ENCODE assay signal across 10 cellular contexts in the genomic region with DNA sequence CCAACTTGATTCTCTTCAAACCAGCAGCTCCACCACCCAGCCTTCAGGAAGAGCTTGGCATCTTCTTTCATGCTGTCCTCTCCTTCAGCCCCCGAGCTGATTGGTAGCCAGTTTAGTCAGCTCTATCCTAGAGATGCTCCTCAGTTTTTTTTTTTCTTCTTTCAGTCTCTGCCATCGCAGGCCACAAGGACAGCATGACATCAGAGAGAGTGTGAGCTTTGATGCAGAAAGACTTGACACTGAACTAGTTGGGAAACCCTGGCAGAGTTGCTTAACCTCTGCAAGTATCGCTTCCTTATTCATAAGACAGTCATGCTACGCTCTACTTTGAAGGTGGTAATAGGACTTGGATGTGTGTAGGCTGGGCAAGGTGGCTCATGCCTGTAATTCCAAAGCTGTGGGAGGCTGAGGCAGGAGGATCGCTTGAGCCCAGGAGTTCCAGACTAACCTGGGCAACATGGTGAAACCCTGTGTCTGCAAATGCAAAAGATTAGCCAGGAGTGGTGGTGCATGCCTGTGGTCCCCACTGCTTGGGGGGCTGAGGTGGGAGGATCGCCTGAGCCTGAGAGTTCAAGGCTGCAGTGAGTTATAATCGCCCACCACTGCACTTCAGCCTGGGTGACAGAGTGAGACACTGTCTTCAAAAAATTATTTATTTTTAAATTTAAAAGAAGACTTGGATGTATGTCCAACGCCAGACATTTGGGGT. TPM values are rescaled to one million over a fixed set of nuclear protein-coding genes. Genes with fewer than 3 reads are reported as not detected.
A peak's percentile ranks its signal among the peaks of the same experiment; 100 is the strongest.
DNase-seq lines count a peak whose midpoint lies in the region; ATAC-seq and TF ChIP-seq lines count a peak whose summit lies in the region.
"Had no signal": no experiment of that assay in that cellular context is flagged by ENCODE, and none has a peak within 500 bp of the region (broad histone marks: within the 10 kb centered on the region; RNA-seq: fewer than 3 reads in every experiment).

No MANE protein-coding gene starts in this region.

- peaks cover 23 to 50% (median 32%) of the 10 kb centered on the region in 5 donors for H3K27me3 Mint-ChIP-seq in naive thymus-derived CD4-positive, alpha-beta T cell
- peaks cover 34% of the 10 kb centered on the region for H3K27me3 Mint-ChIP-seq in activated CD8-positive, alpha-beta T cell treated with anti-CD3 and anti-CD28 coated beads for 36 hours

- ATAC-seq in GM18519 (IDR thresholded peaks at IDR 0.05; ENCODE audit: low FRiP score, unreplicated experiment) (peak; percentile 90), HG02588 (IDR thresholded peaks at IDR 0.05; ENCODE audit: unreplicated experiment) (peak; percentile 73)
- ATAC-seq in naive thymus-derived CD4-positive, alpha-beta T cell, result peak; percentile 64
- ATAC-seq in activated CD8-positive, alpha-beta T cell treated with anti-CD3 and anti-CD28 coated beads for 36 hours, result no peak

- H3K27ac Mint-ChIP-seq in naive thymus-derived CD4-positive, alpha-beta T cell, result no peak overlapping the region
- H3K27ac Mint-ChIP-seq in activated CD8-positive, alpha-beta T cell treated with anti-CD3 and anti-CD28 coated beads for 36 hours, result no peak overlapping the region

- no peak overlapping the region for H3K27ac ChIP-seq in naive thymus-derived CD4-positive, alpha-beta T cell (ENCODE audit: low read depth, low read length)

- H3K4me3 ChIP-seq in naive thymus-derived CD4-positive, alpha-beta T cell (ENCODE audit: low read length), result no peak overlapping the region

- CTCF ChIA-PET in naive thymus-derived CD4-positive, alpha-beta T cell (lab: Charles Lee), result no interaction called here
- CTCF ChIA-PET in activated CD8-positive, alpha-beta T cell treated with anti-CD3 and anti-CD28 coated beads for 36 hours (lab: Charles Lee), result interaction anchor here (2.3 kb wide), 1 partner anchor 38 kb away, joined by 6 read pairs; the partner anchor contains the start of gene CD300H

- intact Hi-C loops in naive thymus-derived CD4-positive, alpha-beta T cell (cut with micrococcal nuclease), result no loop called here
- intact Hi-C loops in activated CD8-positive, alpha-beta T cell treated with anti-CD3 and anti-CD28 coated beads for 36 hours (cut with micrococcal nuclease), result no loop called here

- H3K36me3 Mint-ChIP-seq in naive thymus-derived CD4-positive, alpha-beta T cell, result no peaks in the 10 kb centered on the region
- no peaks in the 10 kb centered on the region for H3K36me3 Mint-ChIP-seq in activated CD8-positive, alpha-beta T cell treated with anti-CD3 and anti-CD28 coated beads for 36 hours (ENCODE audit: low read depth)

- DNase-seq in NOMO-1 treated with DMSO at 0.1 percent for 48 hours (lab: John Stamatoyannopoulos, UW; ENCODE audit: unreplicated experiment), result peak; percentile 99
- DNase-seq in naive thymus-derived CD4-positive, alpha-beta T cell, result peak in 1 of 9 donors; percentile 12
- DNase-seq in kidney glomerular epithelial cell (lab: John Stamatoyannopoulos, UW), result no peak
- no peak for DNase-seq in activated CD8-positive, alpha-beta T cell treated with anti-CD3 and anti-CD28 coated beads for 36 hours
- no peak for DNase-seq in stimulated activated CD4-positive, alpha-beta T cell treated with anti-CD3 and anti-CD28 coated beads, Interleukin-4, amount 100 ng/mL, for 4 hours
- no peak for DNase-seq in NCI-H1048 (lab: John Stamatoyannopoulos, UW)
- DNase-seq: activated CD4-positive, alpha-beta T cell treated with anti-CD3 and anti-CD28 coated beads, Interleukin-2, amount 50 U/mL, for 48 hours had no signal

- POLR2A ChIA-PET in naive thymus-derived CD4-positive, alpha-beta T cell (lab: Charles Lee), result no interaction called here
- POLR2A ChIA-PET in activated CD8-positive, alpha-beta T cell treated with anti-CD3 and anti-CD28 coated beads for 36 hours (lab: Charles Lee), result no interaction called here

- no peaks in the 10 kb centered on the region for H3K9me3 ChIP-seq in naive thymus-derived CD4-positive, alpha-beta T cell (ENCODE audit: control insufficient read depth in 2 of 3, low read length in 3 of 3)

- H3K9me3 Mint-ChIP-seq in naive thymus-derived CD4-positive, alpha-beta T cell, result peaks cover 0 to 2% (median 0%) of the 10 kb centered on the region in 11 donors
- no peaks in the 10 kb centered on the region for H3K9me3 Mint-ChIP-seq in activated CD8-positive, alpha-beta T cell treated with anti-CD3 and anti-CD28 coated beads for 36 hours

- H3K4me1 Mint-ChIP-seq in naive thymus-derived CD4-positive, alpha-beta T cell, result peaks cover 3 to 18% (median 6%) of the 10 kb centered on the region in 7 donors
- H3K4me1 Mint-ChIP-seq in activated CD8-positive, alpha-beta T cell treated with anti-CD3 and anti-CD28 coated beads for 36 hours (ENCODE audit: low read depth), result peaks cover 7% of the 10 kb centered on the region

- H3K4me3 Mint-ChIP-seq in naive thymus-derived CD4-positive, alpha-beta T cell, result no peak overlapping the region
- no peak overlapping the region for H3K4me3 Mint-ChIP-seq in activated CD8-positive, alpha-beta T cell treated with anti-CD3 and anti-CD28 coated beads for 36 hours

- TF ChIP-seq CTCF in activated CD8-positive, alpha-beta T cell treated with anti-CD3 and anti-CD28 coated beads for 36 hours (IDR thresholded peaks at IDR 0.05), result no peak

- no peaks in the 10 kb centered on the region for H3K4me1 ChIP-seq in naive thymus-derived CD4-positive, alpha-beta T cell (ENCODE audit: control insufficient read depth in 2 of 2, insufficient read depth in 2 of 2, low read length in 2 of 2)

- no peaks in the 10 kb centered on the region for H3K27me3 ChIP-seq in naive thymus-derived CD4-positive, alpha-beta T cell (ENCODE audit: control insufficient read depth in 2 of 2, insufficient read depth in 2 of 2, low read length in 2 of 2)

- no peaks in the 10 kb centered on the region for H3K36me3 ChIP-seq in naive thymus-derived CD4-positive, alpha-beta T cell (ENCODE audit: control insufficient read depth in 2 of 3, insufficient read depth in 3 of 3, low read length in 3 of 3)

RNA-seq across cellular contexts. Expression of gene CD300LB, which starts 2.6 kb away (rescaled TPM):
- total RNA-seq in naive thymus-derived CD4-positive, alpha-beta T cell, result 10 to 100 TPM in 1 of 5 experiments, 1 to 10 TPM in 1, under 1 TPM in 2, not detected in 1; 0.27 to 23.9 (median 2.0) TPM
- polyA plus RNA-seq in naive thymus-derived CD4-positive, alpha-beta T cell, result not detected
- total RNA-seq in activated CD8-positive, alpha-beta T cell treated with anti-CD3 and anti-CD28 coated beads for 36 hours, result not detected
- total RNA-seq: fibroblast of lung had no signal
- polyA plus RNA-seq: fibroblast of lung had no signal

RNA-seq across cellular contexts. Expression of gene CD300C, which starts 17.3 kb away (rescaled TPM):
- total RNA-seq in naive thymus-derived CD4-positive, alpha-beta T cell, result 10 to 100 TPM in 1 of 5 experiments, 1 to 10 TPM in 1, under 1 TPM in 3; 0.22 to 20.5 (median 0.58) TPM
- polyA plus RNA-seq in naive thymus-derived CD4-positive, alpha-beta T cell, result not detected
- not detected for total RNA-seq in activated CD8-positive, alpha-beta T cell treated with anti-CD3 and anti-CD28 coated beads for 36 hours
- total RNA-seq: fibroblast of lung had no signal
- polyA plus RNA-seq: fibroblast of lung had no signal

RNA-seq across cellular contexts. Expression of gene CD300H, which starts 38.7 kb away (rescaled TPM):
- total RNA-seq in naive thymus-derived CD4-positive, alpha-beta T cell, result 10 to 100 TPM in 1 of 5 experiments, under 1 TPM in 1, not detected in 3; 0.72 to 18.3 TPM
- polyA plus RNA-seq in naive thymus-derived CD4-positive, alpha-beta T cell, result not detected
- total RNA-seq in activated CD8-positive, alpha-beta T cell treated with anti-CD3 and anti-CD28 coated beads for 36 hours, result not detected
- total RNA-seq: fibroblast of lung had no signal
- polyA plus RNA-seq: fibroblast of lung had no signal
